Comparison of ENCODE assay signal across 8 cellular contexts in genomic region chr10:45972813-45973169, GRCh38. TPM values are rescaled to one million over a fixed set of nuclear protein-coding genes. Genes with fewer than 3 reads are reported as not detected.
DNase-seq lines count a peak whose midpoint lies in the region; ATAC-seq and TF ChIP-seq lines count a peak whose summit lies in the region.
"Not testable (repeated sequence)": the region's sequence is repeated elsewhere in the genome, so short reads cannot be mapped to it uniquely, and the experiment has no call there.

No MANE protein-coding gene starts in this region.

- peak overlapping the region; percentile 96 for H3K27ac Mint-ChIP-seq in activated naive CD4-positive, alpha-beta T cell treated with anti-CD3 and anti-CD28 coated beads, Interleukin-2, amount 50 U/mL, for 24 hours

- peak overlapping the region; percentile 79 for H3K27ac ChIP-seq in lower lobe of right lung

- peaks cover 39% of the 10 kb centered on the region for H3K4me1 Mint-ChIP-seq in activated naive CD4-positive, alpha-beta T cell treated with anti-CD3 and anti-CD28 coated beads, Interleukin-2, amount 50 U/mL, for 24 hours

- H3K9me3 ChIP-seq in NT2/D1 (ENCODE audit: insufficient read depth, low read length); lower lobe of right lung: not testable (repeated sequence)

- not testable (repeated sequence) for TF ChIP-seq CTCF in AG10803 (conservative IDR thresholded peaks at IDR 0.05; ENCODE audit: low read length); lower lobe of right lung (IDR thresholded peaks at IDR 0.05)

- H3K9me3 Mint-ChIP-seq in activated naive CD4-positive, alpha-beta T cell treated with anti-CD3 and anti-CD28 coated beads, Interleukin-2, amount 50 U/mL, for 24 hours: not testable (repeated sequence)

- not testable (repeated sequence) for DNase-seq in AG10803 (ENCODE audit: low read depth); NT2/D1 (ENCODE audit: low read depth, low spot score); lower lobe of right lung; skeletal muscle cell (ENCODE audit: low read depth)

- not testable (repeated sequence) for H3K27me3 Mint-ChIP-seq in activated naive CD4-positive, alpha-beta T cell treated with anti-CD3 and anti-CD28 coated beads, Interleukin-2, amount 50 U/mL, for 24 hours

- peak overlapping the region; percentile 73 for H3K4me3 ChIP-seq in AG10803 (ENCODE audit: low read length)
- H3K4me3 ChIP-seq in NT2/D1 (ENCODE audit: insufficient read length, low read depth): peak overlapping the region; percentile 63
- H3K4me3 ChIP-seq in lower lobe of right lung: peak overlapping the region; percentile 84
- H3K4me3 ChIP-seq in skeletal muscle cell (ENCODE audit: low read depth, low read length): peak overlapping the region; percentile 65

- peak overlapping the region; percentile 100 for H3K4me3 Mint-ChIP-seq in activated naive CD4-positive, alpha-beta T cell treated with anti-CD3 and anti-CD28 coated beads, Interleukin-2, amount 50 U/mL, for 24 hours

- not testable (repeated sequence) for H3K36me3 ChIP-seq in NT2/D1 (ENCODE audit: insufficient read depth, insufficient read length, low read length); lower lobe of right lung

- not testable (repeated sequence) for H3K27me3 ChIP-seq in NT2/D1 (ENCODE audit: insufficient read depth, insufficient read length); lower lobe of right lung (ENCODE audit: low read depth)

- intact Hi-C loops in lower lobe of right lung (cut with DNase I): not testable (repeated sequence)

- not testable (repeated sequence) for H3K36me3 Mint-ChIP-seq in activated naive CD4-positive, alpha-beta T cell treated with anti-CD3 and anti-CD28 coated beads, Interleukin-2, amount 50 U/mL, for 24 hours

- peak overlapping the region; percentile 74 for H3K9ac ChIP-seq in NT2/D1 (ENCODE audit: insufficient read length, low read depth)

- H3K4me1 ChIP-seq in NT2/D1 (ENCODE audit: insufficient read depth, insufficient read length): not testable (repeated sequence)
- H3K4me1 ChIP-seq in lower lobe of right lung: peaks cover 23% of the 10 kb centered on the region

- ATAC-seq in GM19438 (IDR thresholded peaks at IDR 0.05; ENCODE audit: low read depth, unreplicated experiment) (peak; percentile 18), HG03108 (IDR thresholded peaks at IDR 0.05; ENCODE audit: unreplicated experiment) (peak; percentile 11), esophagus mucosa (peak; percentile 21), lower lobe of right lung (peak; percentile 7 to 39)

RNA-seq across cellular contexts. Expression of gene TIMM23, which starts 0.5 kb away (rescaled TPM):
- 42.2 TPM for total RNA-seq in esophagus mucosa
- total RNA-seq in lower lobe of right lung: 34.2 TPM

RNA-seq across cellular contexts. Expression of gene NCOA4, which starts 57.6 kb away (rescaled TPM):
- total RNA-seq in esophagus mucosa (100 TPM), lower lobe of right lung (194 TPM)
